30 cellular contexts compared by ENCODE assay signal in genomic region chr13:110372676-110373075, GRCh38.
A peak's percentile ranks its signal among the peaks of the same experiment; 100 is the strongest.
DNase-seq lines count a peak whose midpoint lies in the region; ATAC-seq, FAIRE-seq and TF ChIP-seq lines count a peak whose summit lies in the region.
"Had no signal": no experiment of that assay in that cellular context is flagged by ENCODE, and none has a peak within 500 bp of the region (broad histone marks: within the 10 kb centered on the region; RNA-seq: fewer than 3 reads in every experiment).

No MANE protein-coding gene starts in this region.

- no peak for FAIRE-seq in astrocyte (lab: Jason Lieb, UNC)
- FAIRE-seq: frontal cortex, keratinocyte, urothelium cell line had no signal

- ATAC-seq in activated naive CD8-positive, alpha-beta T cell treated with anti-CD3 and anti-CD28 coated beads, Interleukin-2, amount 50 U/mL, for 24 hours: no peak
- ATAC-seq in GM18502 (IDR thresholded peaks at IDR 0.05; ENCODE audit: poor library complexity, unreplicated experiment): no peak
- ATAC-seq: activated naive CD4-positive, alpha-beta T cell treated with anti-CD3 and anti-CD28 coated beads, Interleukin-2, amount 50 U/mL, for 72 hours; esophagus mucosa had no signal

- TF ChIP-seq CTCF in astrocyte (IDR thresholded peaks at IDR 0.05; ENCODE audit: insufficient read depth, low read depth, low read length): no peak

- no peaks in the 10 kb centered on the region for H4K20me1 ChIP-seq in BLaER1 treated with 17β-estradiol and CSF1 and Interleukin-3, amounts not matched to agents 10 nM and 100 nM
- H4K20me1 ChIP-seq in astrocyte (ENCODE audit: insufficient read depth, low read length): no peaks in the 10 kb centered on the region

- H3K4me3 ChIP-seq in BLaER1 treated with 17β-estradiol and CSF1 and Interleukin-3, amounts not matched to agents 10 nM and 100 nM: no peak overlapping the region
- no peak overlapping the region for H3K4me3 ChIP-seq in astrocyte (ENCODE audit: insufficient read depth, low read depth, low read length)
- H3K4me3 ChIP-seq in subcutaneous abdominal adipose tissue (ENCODE audit: low read depth in 1 of 5, low read length in 5 of 5): no peak overlapping the region
- H3K4me3 ChIP-seq: lung, skin epidermis had no signal

- peaks cover 69% of the 10 kb centered on the region for H3K4me1 Mint-ChIP-seq in astrocyte (ENCODE audit: low read depth, unreplicated experiment)
- H3K4me1 Mint-ChIP-seq in activated naive CD8-positive, alpha-beta T cell treated with anti-CD3 and anti-CD28 coated beads, Interleukin-2, amount 50 U/mL, for 24 hours: peaks cover 9% of the 10 kb centered on the region
- no peaks in the 10 kb centered on the region for H3K4me1 Mint-ChIP-seq in immature natural killer cell
- H3K4me1 Mint-ChIP-seq: CD4-positive, CD25-positive, alpha-beta regulatory T cell had no signal

- H3K4me1 ChIP-seq in BLaER1 treated with 17β-estradiol and CSF1 and Interleukin-3, amounts not matched to agents 10 nM and 100 nM: peaks cover 18 to 42% (median 32%) of the 10 kb centered on the region in 10 experiments
- peaks cover 42% of the 10 kb centered on the region for H3K4me1 ChIP-seq in astrocyte (ENCODE audit: insufficient read depth, low read length)
- H3K4me1 ChIP-seq in subcutaneous abdominal adipose tissue (ENCODE audit: control insufficient read depth in 5 of 5, insufficient read depth in 5 of 5, low read length in 5 of 5): peaks cover 2 to 55% (median 41%) of the 10 kb centered on the region in 5 donors

- H3K79me2 ChIP-seq in astrocyte (ENCODE audit: insufficient read depth, low read length): peaks cover 78% of the 10 kb centered on the region

- H3K27ac Mint-ChIP-seq in astrocyte (ENCODE audit: unreplicated experiment) (peak overlapping the region; percentile 92), immature natural killer cell (no peak overlapping the region)
- H3K27ac Mint-ChIP-seq in activated naive CD8-positive, alpha-beta T cell treated with anti-CD3 and anti-CD28 coated beads, Interleukin-2, amount 50 U/mL, for 24 hours: no peak overlapping the region
- H3K27ac Mint-ChIP-seq: activated CD4-positive, alpha-beta memory T cell treated with anti-CD3 and anti-CD28 coated beads for 36 hours; activated naive CD4-positive, alpha-beta T cell treated with anti-CD3 and anti-CD28 coated beads, Interleukin-2, amount 50 U/mL, for 72 hours; activated T-helper 2 cell treated with anti-CD3 and anti-CD28 coated beads, Interferon-gamma antibody, Interleukin-2, Interleukin-4, amounts not matched to agents 10 μg/mL and 5 μg/mL and 100 μg/mL, durations not matched to agents 14 hours and 24 hours and 36 hours; CD4-positive, CD25-positive, alpha-beta regulatory T cell; HFFc6; IgD-negative memory B cell had no signal

- no peaks in the 10 kb centered on the region for H3K9me3 Mint-ChIP-seq in astrocyte (ENCODE audit: unreplicated experiment)
- no peaks in the 10 kb centered on the region for H3K9me3 Mint-ChIP-seq in activated naive CD8-positive, alpha-beta T cell treated with anti-CD3 and anti-CD28 coated beads, Interleukin-2, amount 50 U/mL, for 24 hours
- H3K9me3 Mint-ChIP-seq in immature natural killer cell: no peaks in the 10 kb centered on the region
- H3K9me3 Mint-ChIP-seq: activated CD4-positive, alpha-beta memory T cell treated with anti-CD3 and anti-CD28 coated beads for 36 hours; activated naive CD4-positive, alpha-beta T cell treated with anti-CD3 and anti-CD28 coated beads, Interleukin-2, amount 50 U/mL, for 72 hours; activated T-helper 2 cell treated with anti-CD3 and anti-CD28 coated beads, Interferon-gamma antibody, Interleukin-2, Interleukin-4, amounts not matched to agents 10 μg/mL and 5 μg/mL and 100 μg/mL, durations not matched to agents 14 hours and 24 hours and 36 hours; HFFc6; IgD-negative memory B cell had no signal

- H3K36me3 Mint-ChIP-seq in astrocyte (ENCODE audit: low read depth, unreplicated experiment) (peaks cover 22% of the 10 kb centered on the region), immature natural killer cell (no peaks in the 10 kb centered on the region)
- H3K36me3 Mint-ChIP-seq in activated naive CD8-positive, alpha-beta T cell treated with anti-CD3 and anti-CD28 coated beads, Interleukin-2, amount 50 U/mL, for 24 hours (ENCODE audit: low read depth): no peaks in the 10 kb centered on the region
- H3K36me3 Mint-ChIP-seq: activated CD4-positive, alpha-beta memory T cell treated with anti-CD3 and anti-CD28 coated beads for 36 hours; activated naive CD4-positive, alpha-beta T cell treated with anti-CD3 and anti-CD28 coated beads, Interleukin-2, amount 50 U/mL, for 72 hours; CD4-positive, CD25-positive, alpha-beta regulatory T cell; IgD-negative memory B cell had no signal

- H3K36me3 ChIP-seq in BLaER1 treated with 17β-estradiol and CSF1 and Interleukin-3, amounts not matched to agents 10 nM and 100 nM: no peaks in the 10 kb centered on the region
- peaks cover 20% of the 10 kb centered on the region for H3K36me3 ChIP-seq in astrocyte (ENCODE audit: insufficient read depth, low read length)
- H3K36me3 ChIP-seq in subcutaneous abdominal adipose tissue (ENCODE audit: control insufficient read depth in 5 of 5, insufficient read depth in 5 of 5, low read length in 5 of 5): peaks cover 0 to 4% (median 0%) of the 10 kb centered on the region in 5 donors
- H3K36me3 ChIP-seq: neutrophil had no signal

- H3K27me3 Mint-ChIP-seq in astrocyte (ENCODE audit: low read depth, unreplicated experiment) (no peaks in the 10 kb centered on the region), immature natural killer cell (ENCODE audit: low read depth in 3 of 3) (peaks cover 4 to 9% (median 6%) of the 10 kb centered on the region in 3 donors)
- H3K27me3 Mint-ChIP-seq in activated naive CD8-positive, alpha-beta T cell treated with anti-CD3 and anti-CD28 coated beads, Interleukin-2, amount 50 U/mL, for 24 hours: peaks cover 34% of the 10 kb centered on the region

- no peaks in the 10 kb centered on the region for H3K27me3 ChIP-seq in BLaER1 treated with 17β-estradiol and CSF1 and Interleukin-3, amounts not matched to agents 10 nM and 100 nM
- H3K27me3 ChIP-seq in astrocyte (ENCODE audit: insufficient read depth, low read length) (no peaks in the 10 kb centered on the region), subcutaneous abdominal adipose tissue (ENCODE audit: control insufficient read depth in 5 of 5, insufficient read depth in 4 of 5, low read length in 5 of 5) (no peaks in the 10 kb centered on the region)

- H3K27ac ChIP-seq in BLaER1 treated with 17β-estradiol and CSF1 and Interleukin-3, amounts not matched to agents 10 nM and 100 nM: no peak overlapping the region
- H3K27ac ChIP-seq in astrocyte (ENCODE audit: low read depth, low read length) (peak overlapping the region; percentile 78), subcutaneous abdominal adipose tissue (ENCODE audit: low read depth, low read length) (peak overlapping the region; percentile 97)
- H3K27ac ChIP-seq: neutrophil had no signal

- no peak overlapping the region; a peak in 1 of 22 replicates for H3K9ac ChIP-seq in BLaER1 treated with 17β-estradiol and CSF1 and Interleukin-3, amounts not matched to agents 10 nM and 100 nM
- H3K9ac ChIP-seq in astrocyte (ENCODE audit: low read length) (peak overlapping the region; percentile 44), subcutaneous abdominal adipose tissue (ENCODE audit: low read length in 5 of 5) (peak overlapping the region in 1 of 5 donors; percentile 15)

- peak overlapping the region; percentile 18 to 81 (median 45); a peak in 17 of 22 replicates for H3K4me2 ChIP-seq in BLaER1 treated with 17β-estradiol and CSF1 and Interleukin-3, amounts not matched to agents 10 nM and 100 nM
- H3K4me2 ChIP-seq in astrocyte (ENCODE audit: low read length): no peak overlapping the region

- H2AFZ ChIP-seq in astrocyte (ENCODE audit: low read depth, low read length): no peak overlapping the region

- H3K4me3 Mint-ChIP-seq in astrocyte (ENCODE audit: unreplicated experiment): no peak overlapping the region
- no peak overlapping the region for H3K4me3 Mint-ChIP-seq in activated naive CD8-positive, alpha-beta T cell treated with anti-CD3 and anti-CD28 coated beads, Interleukin-2, amount 50 U/mL, for 24 hours
- no peak overlapping the region for H3K4me3 Mint-ChIP-seq in immature natural killer cell
- H3K4me3 Mint-ChIP-seq: activated CD4-positive, alpha-beta memory T cell treated with anti-CD3 and anti-CD28 coated beads for 36 hours; CD4-positive, CD25-positive, alpha-beta regulatory T cell; HFFc6; IgD-negative memory B cell had no signal

- no peaks in the 10 kb centered on the region for H3K9me3 ChIP-seq in BLaER1 treated with 17β-estradiol and CSF1 and Interleukin-3, amounts not matched to agents 10 nM and 100 nM (replicated peaks in 1 of 11)
- no peaks in the 10 kb centered on the region for H3K9me3 ChIP-seq in astrocyte (ENCODE audit: insufficient read depth, low read depth, low read length)
- H3K9me3 ChIP-seq in subcutaneous abdominal adipose tissue (ENCODE audit: control insufficient read depth in 5 of 5, low read length in 5 of 5): no peaks in the 10 kb centered on the region
- H3K9me3 ChIP-seq: neutrophil had no signal

- DNase-seq in astrocyte (ENCODE audit: low read depth) (no peak), lung microvascular endothelial cell (ENCODE audit: low read depth in 2 of 2) (peak; percentile 49 to 89), immature natural killer cell (no peak), H4 (ENCODE audit: low spot score) (no peak)
- no peak for DNase-seq in activated naive CD8-positive, alpha-beta T cell treated with anti-CD3 and anti-CD28 coated beads, Interleukin-2, amount 50 U/mL, for 24 hours
- DNase-seq: activated CD4-positive, alpha-beta memory T cell treated with anti-CD3 and anti-CD28 coated beads for 36 hours; activated CD8-positive, alpha-beta memory T cell treated with anti-CD3 and anti-CD28 coated beads, Interleukin-2, amount 50 U/mL, for 48 hours; CD4-positive, CD25-positive, alpha-beta regulatory T cell; DMS 273 treated with DMSO at 0.1 percent for 48 hours; effector CD8-positive, alpha-beta T cell; HFFc6; NCI-H1092 treated with DMSO at 0.1 percent for 48 hours; NCI-H187 treated with DMSO at 0.1 percent for 48 hours; NCI-H2227 treated with DMSO at 0.1 percent for 48 hours; NCI-H82; SHP77 treated with DMSO at 0.1 percent for 48 hours; stimulated activated CD4-positive, alpha-beta T cell treated with anti-CD3 and anti-CD28 coated beads, Interleukin-2, amount 100 ng/mL, for 24 hours had no signal

Comparison
In these comparisons a context has a peak if more than half of its experiments do, and no peak if none do; other contexts are left out.
1. H3K27ac ChIP-seq: peak in astrocyte (single experiment) and subcutaneous abdominal adipose tissue (single experiment); none in BLaER1 treated with 17β-estradiol and CSF1 and Interleukin-3, amounts not matched to agents 10 nM and 100 nM (0 of 11).
2. DNase-seq: peak in lung microvascular endothelial cell (2 of 2); none in astrocyte (single experiment), activated naive CD8-positive, alpha-beta T cell treated with anti-CD3 and anti-CD28 coated beads, Interleukin-2, amount 50 U/mL, for 24 hours (single experiment), immature natural killer cell (0 of 3) and H4 (single experiment).